Comparison of ENCODE assay signal across 8 cellular contexts in the genomic region with DNA sequence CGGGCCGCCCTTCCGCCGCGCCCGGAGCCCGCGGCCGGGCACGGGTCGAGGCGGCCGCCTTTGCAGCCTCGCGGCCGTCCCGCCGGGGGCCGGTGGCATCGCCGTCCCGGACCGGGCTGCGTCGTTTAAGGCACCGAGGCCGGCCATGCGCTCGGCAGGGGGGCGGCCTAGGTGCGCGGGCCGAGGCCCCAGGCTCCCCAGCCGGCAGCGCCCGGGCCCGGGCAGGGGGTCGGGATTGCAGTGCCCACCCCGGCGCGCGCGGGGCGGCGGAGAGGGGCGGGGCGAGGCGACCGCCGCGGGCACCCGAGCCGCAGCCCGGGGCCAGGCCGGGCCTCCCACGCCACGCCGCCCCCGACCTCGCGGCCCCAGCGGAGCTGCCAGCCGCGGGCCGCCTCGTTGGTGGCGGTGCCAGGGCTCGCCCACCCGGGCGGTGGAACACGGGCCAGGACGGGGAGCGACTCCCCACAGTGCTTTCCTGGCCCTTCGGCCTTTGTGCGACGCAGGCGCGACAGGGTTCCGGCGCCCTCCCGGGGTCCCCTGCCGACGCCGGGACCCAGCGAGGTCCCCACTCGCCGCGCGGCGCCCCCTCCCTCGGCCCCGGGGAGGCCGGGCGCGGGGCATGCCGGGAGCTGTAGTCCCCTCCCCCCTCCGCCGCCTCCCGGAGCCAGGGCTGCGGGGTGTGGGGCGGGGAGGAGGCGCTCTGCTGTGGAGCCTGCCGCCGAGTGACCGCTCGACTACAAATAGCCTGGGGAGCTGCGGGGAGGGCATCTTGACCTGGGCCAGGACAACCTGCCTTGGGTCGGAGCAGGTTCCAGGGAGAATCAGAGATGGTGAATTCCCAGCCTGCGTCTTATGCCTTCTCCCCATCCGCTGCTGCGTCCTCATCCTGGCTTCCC. TPM values are rescaled to one million over a fixed set of nuclear protein-coding genes. Genes with fewer than 3 reads are reported as not detected.
DNase-seq lines count a peak whose midpoint lies in the region; ATAC-seq and TF ChIP-seq lines count a peak whose summit lies in the region.

No MANE protein-coding gene starts in this region.

- intact Hi-C loops in activated CD4-positive, alpha-beta T cell treated with anti-CD3 and anti-CD28 coated beads for 36 hours (cut with DNase I, micrococcal nuclease), result loop anchor here (1.0 to 10.0 kb wide), 3 partner anchors 17 to 1101 kb away; partner anchors contain the start of genes ITFG2 (in 2 of the 2), ADIPOR2 (in 1 of the 2), FOXM1 (in 1 of the 2) and RHNO1 (in 1 of the 2)
- intact Hi-C loops in colonic mucosa (cut with DNase I), result no loop called here
- intact Hi-C loops in left lung (cut with DNase I), result no loop called here

- TF ChIP-seq CTCF in colonic mucosa (IDR thresholded peaks at IDR 0.05) (no peak), left lung (IDR thresholded peaks at IDR 0.05) (no peak)

- no peaks in the 10 kb centered on the region for H3K9me3 ChIP-seq in colonic mucosa
- no peaks in the 10 kb centered on the region for H3K9me3 ChIP-seq in left lung

- DNase-seq in NCI-H2196 (lab: John Stamatoyannopoulos, UW; ENCODE audit: unreplicated experiment), result peak; percentile 56
- no peak for DNase-seq in NCI-H2196 treated with DMSO at 0.1 percent for 48 hours (lab: John Stamatoyannopoulos, UW; ENCODE audit: unreplicated experiment)
- peak; percentile 32 for DNase-seq in NCI-H1694 (lab: John Stamatoyannopoulos, UW)
- peak; percentile 86 for DNase-seq in activated CD4-positive, alpha-beta T cell treated with anti-CD3 and anti-CD28 coated beads for 36 hours
- peak; percentile 86 for DNase-seq in colonic mucosa
- peak; percentile 83 to 95 for DNase-seq in left lung
- DNase-seq in stimulated activated CD4-positive, alpha-beta T cell treated with anti-CD3 and anti-CD28 coated beads, Interleukin-2, amount 100 ng/mL, for 4 hours (ENCODE audit: low read depth), result peak; percentile 61

- CTCF ChIA-PET in activated CD4-positive, alpha-beta T cell treated with anti-CD3 and anti-CD28 coated beads for 36 hours (lab: Charles Lee), result interaction anchor here (0.8 to 1.6 kb wide), 6 partner anchors 10 to 112 kb away, joined by 3 to 7 read pairs (median 4); no protein-coding TSS in a partner anchor

- peak overlapping the region; percentile 90 for H3K4me3 Mint-ChIP-seq in activated CD4-positive, alpha-beta T cell treated with anti-CD3 and anti-CD28 coated beads for 36 hours

- H3K27me3 ChIP-seq in colonic mucosa (no peaks in the 10 kb centered on the region), left lung (peaks cover 0 to 20% of the 10 kb centered on the region in 2 donors)

- H3K27me3 Mint-ChIP-seq in activated CD4-positive, alpha-beta T cell treated with anti-CD3 and anti-CD28 coated beads for 36 hours, result no peaks in the 10 kb centered on the region

- H3K4me3 ChIP-seq in colonic mucosa, result peak overlapping the region; percentile 57
- H3K4me3 ChIP-seq in left lung, result peak overlapping the region; percentile 72 to 91

- peak overlapping the region; percentile 90 for H3K27ac Mint-ChIP-seq in activated CD4-positive, alpha-beta T cell treated with anti-CD3 and anti-CD28 coated beads for 36 hours

- H3K27ac ChIP-seq in colonic mucosa, result peak overlapping the region; percentile 66
- H3K27ac ChIP-seq in left lung, result peak overlapping the region; percentile 75 to 85

- H3K36me3 Mint-ChIP-seq in activated CD4-positive, alpha-beta T cell treated with anti-CD3 and anti-CD28 coated beads for 36 hours (ENCODE audit: low read depth), result peaks cover 43% of the 10 kb centered on the region

- H3K4me1 ChIP-seq in colonic mucosa (peaks cover 8% of the 10 kb centered on the region), left lung (peaks cover 9 to 23% of the 10 kb centered on the region in 2 donors)

- peaks cover 21% of the 10 kb centered on the region for H3K36me3 ChIP-seq in colonic mucosa
- H3K36me3 ChIP-seq in left lung, result peaks cover 5 to 35% of the 10 kb centered on the region in 2 donors

- H3K9me3 Mint-ChIP-seq in activated CD4-positive, alpha-beta T cell treated with anti-CD3 and anti-CD28 coated beads for 36 hours (ENCODE audit: low read depth), result no peaks in the 10 kb centered on the region

- H3K9ac ChIP-seq in colonic mucosa (ENCODE audit: low read depth in 2 of 2, low read length in 2 of 2), result peak overlapping the region; percentile 53 to 93

- POLR2A ChIA-PET in activated CD4-positive, alpha-beta T cell treated with anti-CD3 and anti-CD28 coated beads for 36 hours (lab: Charles Lee), result interaction anchor here (0.6 to 1.5 kb wide), 4 partner anchors 12 to 81 kb away, joined by 3 to 4 read pairs (median 3); partner anchors contain the start of genes FOXM1 and RHNO1

- ATAC-seq in HG02759 (IDR thresholded peaks at IDR 0.05; ENCODE audit: unreplicated experiment) (peak; percentile 74), left lung (peak; percentile 88)
- ATAC-seq in activated CD4-positive, alpha-beta T cell treated with anti-CD3 and anti-CD28 coated beads for 36 hours, result peak; percentile 79

- peaks cover 20% of the 10 kb centered on the region for H3K4me1 Mint-ChIP-seq in activated CD4-positive, alpha-beta T cell treated with anti-CD3 and anti-CD28 coated beads for 36 hours

RNA-seq across cellular contexts. Expression of gene FKBP4, which starts 0.8 kb away (rescaled TPM):
- total RNA-seq in activated CD4-positive, alpha-beta T cell treated with anti-CD3 and anti-CD28 coated beads for 36 hours, result 100 to 1,000 TPM; 129 to 182 TPM
- 100 to 1,000 TPM in 1 of 2 donors, 10 to 100 TPM in 1; 63.1 to 274 TPM for total RNA-seq in colonic mucosa
- total RNA-seq in left lung, result 10 to 100 TPM; 48.1 to 80.9 TPM

RNA-seq across cellular contexts. Expression of gene ITFG2, which starts 16.9 kb away (rescaled TPM):
- total RNA-seq in activated CD4-positive, alpha-beta T cell treated with anti-CD3 and anti-CD28 coated beads for 36 hours, result 10 to 100 TPM; 28.0 to 35.3 TPM
- total RNA-seq in colonic mucosa, result 10 to 100 TPM; 19.4 to 34.8 TPM
- total RNA-seq in left lung, result 10 to 100 TPM; 29.0 to 32.1 TPM

RNA-seq across cellular contexts. Expression of gene NRIP2, which starts 39.3 kb away (rescaled TPM):
- not detected for total RNA-seq in activated CD4-positive, alpha-beta T cell treated with anti-CD3 and anti-CD28 coated beads for 36 hours
- under 1 TPM; 0.49 to 0.77 TPM for total RNA-seq in colonic mucosa
- total RNA-seq in left lung, result under 1 TPM; 0.79 to 0.96 TPM

Comparison
In these comparisons a context has a peak if more than half of its experiments do, and no peak if none do; other contexts are left out.
1. intact Hi-C loops: an anchor here in activated CD4-positive, alpha-beta T cell treated with anti-CD3 and anti-CD28 coated beads for 36 hours (1.0 to 10.0 kb wide); none called in colonic mucosa and left lung.